Comparison of ENCODE assay signal across 15 cellular contexts in genomic region chr17:16328997-16329396, GRCh38. TPM values are rescaled to one million over a fixed set of nuclear protein-coding genes. Genes with fewer than 3 reads are reported as not detected.
A peak's percentile ranks its signal among the peaks of the same experiment; 100 is the strongest.
DNase-seq lines count a peak whose midpoint lies in the region; ATAC-seq, FAIRE-seq and TF ChIP-seq lines count a peak whose summit lies in the region.
"Had no signal": no experiment of that assay in that cellular context is flagged by ENCODE, and none has a peak within 500 bp of the region (broad histone marks: within the 10 kb centered on the region; RNA-seq: fewer than 3 reads in every experiment).

No MANE protein-coding gene starts in this region.

- H3K4me3 ChIP-seq in DOHH2 (ENCODE audit: low read length) (no peak overlapping the region; the same call in 1 of the 2 replicates), bronchial epithelial cell (ENCODE audit: low read depth, low read length) (no peak overlapping the region), suprapubic skin (no peak overlapping the region), aorta (ENCODE audit: low read length in 2 of 2) (no peak overlapping the region)

- TF ChIP-seq CTCF in DOHH2 (IDR thresholded peaks at IDR 0.05; ENCODE audit: low read depth, low read length, poor library complexity, severe bottlenecking) (no peak), bronchial epithelial cell (IDR thresholded peaks at IDR 0.05; ENCODE audit: insufficient read depth, low read length, severe bottlenecking) (peak; percentile 11), suprapubic skin (IDR thresholded peaks at IDR 0.05) (no peak)

- H3K27me3 ChIP-seq in DOHH2 (ENCODE audit: control insufficient read depth, low read length) (no peaks in the 10 kb centered on the region), bronchial epithelial cell (ENCODE audit: control insufficient read depth, insufficient read depth, low read length) (no peaks in the 10 kb centered on the region), suprapubic skin (no peaks in the 10 kb centered on the region), aorta (ENCODE audit: control insufficient read depth in 1 of 2, insufficient read depth in 2 of 2, low read length in 1 of 2) (no peaks in the 10 kb centered on the region)
- H3K27me3 ChIP-seq: uterus had no signal

- ATAC-seq in aorta (ENCODE audit: low FRiP score) (no peak), HG02938 (IDR thresholded peaks at IDR 0.05; ENCODE audit: unreplicated experiment) (no peak), GM21390 (IDR thresholded peaks at IDR 0.05; ENCODE audit: unreplicated experiment) (no peak)

- H3K79me2 ChIP-seq in DOHH2 (ENCODE audit: control insufficient read depth, low read length), result no peaks in the 10 kb centered on the region

- TF ChIP-seq EP300 in suprapubic skin (IDR thresholded peaks at IDR 0.05), result no peak

- peaks cover 6% of the 10 kb centered on the region; the same call in 1 of the 2 replicates for H3K36me3 ChIP-seq in DOHH2 (ENCODE audit: control insufficient read depth, low read length)
- H3K36me3 ChIP-seq in bronchial epithelial cell (ENCODE audit: control insufficient read depth, insufficient read depth, low read length), result peaks cover 2% of the 10 kb centered on the region
- H3K36me3 ChIP-seq in suprapubic skin, result peaks cover 20% of the 10 kb centered on the region
- peaks cover 2 to 6% of the 10 kb centered on the region in 2 donors for H3K36me3 ChIP-seq in aorta (ENCODE audit: control insufficient read depth in 1 of 2, insufficient read depth in 2 of 2, low read length in 1 of 2)
- H3K36me3 ChIP-seq: uterus had no signal

- H3K4me2 ChIP-seq in DOHH2 (ENCODE audit: low read length), result peak overlapping the region; percentile 50

- H3K9me3 ChIP-seq in DOHH2 (ENCODE audit: control insufficient read depth, insufficient read depth, low read length) (no peaks in the 10 kb centered on the region), suprapubic skin (no peaks in the 10 kb centered on the region), aorta (ENCODE audit: control insufficient read depth, low read length) (no peaks in the 10 kb centered on the region)
- H3K9me3 ChIP-seq: uterus had no signal

- peaks cover 48% of the 10 kb centered on the region for H3K4me1 ChIP-seq in DOHH2 (ENCODE audit: control insufficient read depth, low read length)
- H3K4me1 ChIP-seq in suprapubic skin, result peaks cover 7% of the 10 kb centered on the region
- H3K4me1 ChIP-seq in aorta (ENCODE audit: control insufficient read depth in 1 of 2, insufficient read depth in 2 of 2, low read length in 2 of 2), result no peaks in the 10 kb centered on the region
- H3K4me1 ChIP-seq: uterus had no signal

- no peak for FAIRE-seq in bronchial epithelial cell (lab: Jason Lieb, UNC)
- FAIRE-seq: GM19239 had no signal

- peak; percentile 13 for DNase-seq in NCI-H1092 (lab: John Stamatoyannopoulos, UW)
- DNase-seq in bronchial epithelial cell (ENCODE audit: low read depth), result peak; percentile 8
- peak; percentile 13 for DNase-seq in posterior vena cava (ENCODE audit: low spot score)
- DNase-seq in suprapubic skin (ENCODE audit: low spot score in 2 of 2), result no peak
- no peak for DNase-seq in aorta
- DNase-seq: activated CD4-positive, alpha-beta T cell treated with anti-CD3 and anti-CD28 coated beads for 1 hour; activated gamma-delta T cell treated with Interleukin-2 at 50 U/mL for 16 hours; effector CD8-positive, alpha-beta T cell; Kasumi-1; RPMI8226 had no signal

- H3K27ac ChIP-seq in DOHH2 (ENCODE audit: low read depth, low read length) (no peak overlapping the region), suprapubic skin (no peak overlapping the region), aorta (ENCODE audit: low read depth in 1 of 2, low read length in 2 of 2) (no peak overlapping the region)

- no peaks in the 10 kb centered on the region for H3K9me2 ChIP-seq in DOHH2 (replicated peaks; ENCODE audit: control insufficient read depth, low read length)

- intact Hi-C loops in posterior vena cava (cut with DNase I), result no loop called here
- intact Hi-C loops in aorta (cut with DNase I), result no loop called here

- peaks cover 5% of the 10 kb centered on the region; the same call in 1 of the 2 replicates for H3F3A ChIP-seq in DOHH2 (ENCODE audit: control insufficient read depth, insufficient read depth)

- no peak for TF ChIP-seq POLR2A in suprapubic skin (IDR thresholded peaks at IDR 0.05)

- no peaks in the 10 kb centered on the region for H4K20me1 ChIP-seq in DOHH2 (ENCODE audit: control insufficient read depth, insufficient read depth, low read depth, low read length)

- 29% methylated on average over 1 of the region's 1 CpG for WGBS in suprapubic skin
- 0 to 3% methylated on average over 1 of the region's 1 CpG for WGBS in aorta, 2 donors

RNA-seq across cellular contexts. Expression of gene CENPV, which starts 24.3 kb away (rescaled TPM):
- total RNA-seq in bronchial epithelial cell, result 5.1 and 17.4 TPM in 2 replicates
- 10 to 100 TPM; 15.8 to 25.9 TPM for total RNA-seq in posterior vena cava
- 1 to 10 TPM in 3 of 4 donors, under 1 TPM in 1; 0.70 to 3.7 (median 1.8) TPM for total RNA-seq in suprapubic skin
- 10 to 100 TPM in 1 of 2 donors, 1 to 10 TPM in 1; 9.5 to 24.8 TPM for total RNA-seq in aorta
- polyA plus RNA-seq in aorta, result 10 to 100 TPM; 17.2 to 33.8 TPM

RNA-seq across cellular contexts. Expression of gene UBB, which starts 51.9 kb away (rescaled TPM):
- total RNA-seq in bronchial epithelial cell (766 and 1,827 TPM in 2 replicates), posterior vena cava (100 to 1,000 TPM; 581 to 633 TPM), suprapubic skin (100 to 1,000 TPM; 469 to 764 (median 628) TPM), aorta (100 to 1,000 TPM; 809 to 914 TPM)
- 1,000 to 10,000 TPM in 1 of 2 donors, 100 to 1,000 TPM in 1; 929 to 1,130 TPM for polyA plus RNA-seq in aorta

Comparison
In these comparisons a context has a peak if more than half of its experiments do, and no peak if none do; other contexts are left out.
1. DNase-seq: peak in NCI-H1092 (single experiment), bronchial epithelial cell (single experiment) and posterior vena cava (single experiment); none in suprapubic skin (0 of 2) and aorta (0 of 2).